In genomic region chr20:18428490-18429173, GRCh38 we compare ENCODE assay signal across 15 cellular contexts. TPM values are rescaled to one million over a fixed set of nuclear protein-coding genes. Genes with fewer than 3 reads are reported as not detected.
DNase-seq lines count a peak whose midpoint lies in the region; ATAC-seq lines count a peak whose summit lies in the region.
"Had no signal": no experiment of that assay in that cellular context is flagged by ENCODE, and none has a peak within 500 bp of the region (broad histone marks: within the 10 kb centered on the region; RNA-seq: fewer than 3 reads in every experiment).

No MANE protein-coding gene starts in this region.

- H3K23ac ChIP-seq in mesenchymal stem cell (ENCODE audit: low read length in 2 of 2) = no peak overlapping the region

- no peaks in the 10 kb centered on the region for H3K79me1 ChIP-seq in mesenchymal stem cell (replicated peaks; ENCODE audit: low read length, poor library complexity, severe bottlenecking)

- H3K4me1 ChIP-seq in mesenchymal stem cell (ENCODE audit: control insufficient read depth, insufficient read depth, low read depth, low read length) = peaks cover 8% of the 10 kb centered on the region
- H3K4me1 ChIP-seq: foreskin keratinocyte had no signal

- no peak for ATAC-seq in HG03139 (IDR thresholded peaks at IDR 0.05; ENCODE audit: unreplicated experiment)
- no peak for ATAC-seq in HG02588 (IDR thresholded peaks at IDR 0.05; ENCODE audit: unreplicated experiment)
- ATAC-seq: activated CD8-positive, alpha-beta T cell treated with anti-CD3 and anti-CD28 coated beads, Interleukin-2, amount 10 ng/mL, durations not matched to agents 7 days and 5 days; foreskin keratinocyte had no signal

- H3K4me2 ChIP-seq in mesenchymal stem cell (ENCODE audit: low read length, poor library complexity, severe bottlenecking) = no peak overlapping the region

- no peak overlapping the region for H3K18ac ChIP-seq in mesenchymal stem cell (ENCODE audit: low read depth in 1 of 2, low read length in 2 of 2)

- WGBS in mesenchymal stem cell = 74% methylated on average over 2 of the region's 3 CpGs

- no peaks in the 10 kb centered on the region for H3K36me3 ChIP-seq in mesenchymal stem cell (ENCODE audit: control insufficient read depth in 1 of 2, insufficient read depth in 2 of 2, low read depth in 1 of 2, low read length in 2 of 2)

- DNase-seq in Caki2 (ENCODE audit: low read depth) = peak; percentile 74
- DNase-seq in NCI-H226 = peak; percentile 28
- peak; percentile 53 for DNase-seq in fibroblast of peridontal ligament (ENCODE audit: extremely low read depth)
- no peak for DNase-seq in mesenchymal stem cell
- no peak for DNase-seq in stimulated activated CD4-positive, alpha-beta T cell treated with anti-CD3 and anti-CD28 coated beads, Interleukin-2, amount 100 ng/mL, for 24 hours
- DNase-seq in activated effector memory CD4-positive, alpha-beta T cell treated with Interleukin-2 at 50 U/mL for 16 hours = no peak
- DNase-seq: activated CD8-positive, alpha-beta T cell treated with anti-CD3 and anti-CD28 coated beads, Interleukin-2, amount 10 ng/mL, durations not matched to agents 7 days and 5 days; foreskin keratinocyte; KG1; NCI-H2171; stimulated activated CD4-positive, alpha-beta T cell treated with anti-CD3 and anti-CD28 coated beads, Interleukin-4, amount 100 ng/mL, for 1 hour; T-helper 9 cell had no signal

- no peak overlapping the region for H2AFZ ChIP-seq in mesenchymal stem cell (ENCODE audit: low read depth, low read length)

- no peak overlapping the region for H3K9ac ChIP-seq in mesenchymal stem cell (ENCODE audit: low read length)

- H3K9me3 ChIP-seq in mesenchymal stem cell (ENCODE audit: control insufficient read depth, low read length) = no peaks in the 10 kb centered on the region

- H2BK15ac ChIP-seq in mesenchymal stem cell (ENCODE audit: low read depth, poor library complexity, severe bottlenecking) = no peak overlapping the region

- no peak overlapping the region for H3K4me3 ChIP-seq in mesenchymal stem cell (ENCODE audit: insufficient read depth in 1 of 2, low read depth in 1 of 2, low read length in 2 of 2)

- in situ Hi-C loops in Caki2 (cut with HindIII; ENCODE audit: low pct_unique_long_range_greater_than_20kb, low sequenced_read_pairs) = no loop called here

- no peak overlapping the region for H4K91ac ChIP-seq in mesenchymal stem cell (ENCODE audit: low read length)

- no peaks in the 10 kb centered on the region for H3K27me3 ChIP-seq in mesenchymal stem cell (ENCODE audit: control insufficient read depth in 1 of 2, insufficient read depth in 1 of 2, low read length in 2 of 2)
- H3K27me3 ChIP-seq: foreskin keratinocyte had no signal

- H2BK5ac ChIP-seq in mesenchymal stem cell (ENCODE audit: low read depth, low read length, poor library complexity, severe bottlenecking) = no peak overlapping the region

- H3K14ac ChIP-seq in mesenchymal stem cell (ENCODE audit: low read length in 2 of 2) = no peak overlapping the region

- H3K4ac ChIP-seq in mesenchymal stem cell (ENCODE audit: low read depth in 1 of 2, low read length in 2 of 2) = no peak overlapping the region

- no peak overlapping the region for H2BK12ac ChIP-seq in mesenchymal stem cell (ENCODE audit: low read length in 2 of 2)

- H4K8ac ChIP-seq in mesenchymal stem cell (ENCODE audit: low read length) = no peak overlapping the region

- peak overlapping the region; percentile 41 for H3K27ac ChIP-seq in mesenchymal stem cell (ENCODE audit: low read length, poor library complexity, severe bottlenecking)
- H3K27ac ChIP-seq: foreskin keratinocyte, RWPE1 had no signal

- H2AK5ac ChIP-seq in mesenchymal stem cell (ENCODE audit: low read length, severe bottlenecking) = no peak overlapping the region

- no peak overlapping the region for H2BK120ac ChIP-seq in mesenchymal stem cell (ENCODE audit: low read depth, low read length)

RNA-seq across cellular contexts. Expression of gene DZANK1, which starts 38.2 kb away (rescaled TPM):
- total RNA-seq in Caki2 (2014; rRNA removed; shearing (Covaris generic); ENCODE audit: low replicate concordance) = 2.7 and 5.0 TPM in 2 replicates
- 0.98 TPM for polyA plus RNA-seq in mesenchymal stem cell (2013, experiment 1 of 2)
- polyA plus RNA-seq in mesenchymal stem cell (2013, experiment 2 of 2) = 0.95 TPM

RNA-seq across cellular contexts. Expression of gene POLR3F, which starts 38.6 kb away (rescaled TPM):
- 4.2 and 7.8 TPM in 2 replicates for total RNA-seq in Caki2 (2014; rRNA removed; shearing (Covaris generic); ENCODE audit: low replicate concordance)
- polyA plus RNA-seq in mesenchymal stem cell (2013, experiment 1 of 2) = 6.6 TPM
- polyA plus RNA-seq in mesenchymal stem cell (2013, experiment 2 of 2) = 6.9 TPM

Comparison
In these comparisons a context has a peak if more than half of its experiments do, and no peak if none do; other contexts are left out.
1. DNase-seq: peak in Caki2 (single experiment), NCI-H226 (single experiment) and fibroblast of peridontal ligament (single experiment); none in mesenchymal stem cell (single experiment), stimulated activated CD4-positive, alpha-beta T cell treated with anti-CD3 and anti-CD28 coated beads, Interleukin-2, amount 100 ng/mL, for 24 hours (0 of 2) and activated effector memory CD4-positive, alpha-beta T cell treated with Interleukin-2 at 50 U/mL for 16 hours (single experiment).